16 cellular contexts compared by ENCODE assay signal in genomic region chr5:151388960-151389359, GRCh38. TPM values are rescaled to one million over a fixed set of nuclear protein-coding genes. Genes with fewer than 3 reads are reported as not detected.
DNase-seq lines count a peak whose midpoint lies in the region; ATAC-seq and TF ChIP-seq lines count a peak whose summit lies in the region.
"Had no signal": no experiment of that assay in that cellular context is flagged by ENCODE, and none has a peak within 500 bp of the region (broad histone marks: within the 10 kb centered on the region; RNA-seq: fewer than 3 reads in every experiment).

No MANE protein-coding gene starts in this region.

- no peak overlapping the region for H3K27ac ChIP-seq in CD4-positive, alpha-beta T cell (ENCODE audit: low read depth, low read length)

- H3K9me3 Mint-ChIP-seq in activated CD8-positive, alpha-beta T cell treated with anti-CD3 and anti-CD28 coated beads, Interleukin-2, amount 10 ng/mL, durations not matched to agents 7 days and 5 days (ENCODE audit: insufficient read depth): no peaks in the 10 kb centered on the region
- peaks cover 5% of the 10 kb centered on the region for H3K9me3 Mint-ChIP-seq in CD4-positive, alpha-beta T cell
- peaks cover 3% of the 10 kb centered on the region for H3K9me3 Mint-ChIP-seq in activated CD4-positive, alpha-beta T cell treated with anti-CD3 and anti-CD28 coated beads, Interleukin-2, amount 10 ng/mL, durations not matched to agents 7 days and 5 days

- no peaks in the 10 kb centered on the region for H3K9me3 ChIP-seq in CD4-positive, alpha-beta T cell (ENCODE audit: control insufficient read depth, low read length)
- H3K9me3 ChIP-seq: HAP-1 had no signal

- intact Hi-C loops in CD4-positive, alpha-beta T cell (cut with DNase I, micrococcal nuclease): no loop called here

- DNase-seq in dedifferentiated amniotic fluid mesenchymal stem cell (ENCODE audit: extremely low spot score) (peak; percentile 8), left lobe of liver (ENCODE audit: low spot score) (no peak), mucosa of gallbladder (ENCODE audit: low spot score) (peak; percentile 28), erythroblast (lab: John Stamatoyannopoulos, UW) (no peak)
- DNase-seq in activated CD8-positive, alpha-beta T cell treated with anti-CD3 and anti-CD28 coated beads, Interleukin-2, amount 10 ng/mL, durations not matched to agents 7 days and 5 days: no peak
- DNase-seq in CD4-positive, alpha-beta T cell: no peak
- no peak for DNase-seq in activated CD4-positive, alpha-beta T cell treated with anti-CD3 and anti-CD28 coated beads, Interleukin-2, amount 10 ng/mL, durations not matched to agents 7 days and 5 days
- DNase-seq: C1 segment of cervical spinal cord; CD4-positive, alpha-beta memory T cell; DMS79; GOT3 had no signal

- POLR2A ChIA-PET in activated CD8-positive, alpha-beta T cell treated with anti-CD3 and anti-CD28 coated beads, Interleukin-2, amount 10 ng/mL, durations not matched to agents 7 days and 5 days (lab: Charles Lee): no interaction called here
- POLR2A ChIA-PET in CD4-positive, alpha-beta T cell (lab: Charles Lee): no interaction called here
- POLR2A ChIA-PET in activated CD4-positive, alpha-beta T cell treated with anti-CD3 and anti-CD28 coated beads, Interleukin-2, amount 10 ng/mL, durations not matched to agents 7 days and 5 days (lab: Charles Lee): no interaction called here

- H3K4me3 Mint-ChIP-seq in activated CD8-positive, alpha-beta T cell treated with anti-CD3 and anti-CD28 coated beads, Interleukin-2, amount 10 ng/mL, durations not matched to agents 7 days and 5 days: no peak overlapping the region
- no peak overlapping the region for H3K4me3 Mint-ChIP-seq in CD4-positive, alpha-beta T cell
- H3K4me3 Mint-ChIP-seq in activated CD4-positive, alpha-beta T cell treated with anti-CD3 and anti-CD28 coated beads, Interleukin-2, amount 10 ng/mL, durations not matched to agents 7 days and 5 days: no peak overlapping the region
- H3K4me3 Mint-ChIP-seq: B cell; CD4-positive, alpha-beta memory T cell had no signal

- no peak for TF ChIP-seq CTCF in CD4-positive, alpha-beta T cell (IDR thresholded peaks at IDR 0.05)

- H3K4me1 Mint-ChIP-seq in activated CD8-positive, alpha-beta T cell treated with anti-CD3 and anti-CD28 coated beads, Interleukin-2, amount 10 ng/mL, durations not matched to agents 7 days and 5 days (ENCODE audit: low read depth): no peaks in the 10 kb centered on the region
- no peaks in the 10 kb centered on the region for H3K4me1 Mint-ChIP-seq in CD4-positive, alpha-beta T cell (ENCODE audit: low read depth)
- H3K4me1 Mint-ChIP-seq in activated CD4-positive, alpha-beta T cell treated with anti-CD3 and anti-CD28 coated beads, Interleukin-2, amount 10 ng/mL, durations not matched to agents 7 days and 5 days: no peaks in the 10 kb centered on the region
- H3K4me1 Mint-ChIP-seq: B cell; CD4-positive, alpha-beta memory T cell had no signal

- peaks cover 29% of the 10 kb centered on the region for H3K27me3 Mint-ChIP-seq in activated CD8-positive, alpha-beta T cell treated with anti-CD3 and anti-CD28 coated beads, Interleukin-2, amount 10 ng/mL, durations not matched to agents 7 days and 5 days (ENCODE audit: low read depth)
- H3K27me3 Mint-ChIP-seq in CD4-positive, alpha-beta T cell: peaks cover 28% of the 10 kb centered on the region
- H3K27me3 Mint-ChIP-seq in activated CD4-positive, alpha-beta T cell treated with anti-CD3 and anti-CD28 coated beads, Interleukin-2, amount 10 ng/mL, durations not matched to agents 7 days and 5 days: peaks cover 15% of the 10 kb centered on the region

- ATAC-seq in left lobe of liver: peak; percentile 87
- no peak for ATAC-seq in activated CD8-positive, alpha-beta T cell treated with anti-CD3 and anti-CD28 coated beads, Interleukin-2, amount 10 ng/mL, durations not matched to agents 7 days and 5 days
- no peak for ATAC-seq in CD4-positive, alpha-beta T cell (ENCODE audit: poor library complexity)
- ATAC-seq: GM12878 had no signal

- CTCF ChIA-PET in activated CD8-positive, alpha-beta T cell treated with anti-CD3 and anti-CD28 coated beads, Interleukin-2, amount 10 ng/mL, durations not matched to agents 7 days and 5 days (lab: Charles Lee): no interaction called here
- CTCF ChIA-PET in CD4-positive, alpha-beta T cell (lab: Charles Lee): no interaction called here
- CTCF ChIA-PET in activated CD4-positive, alpha-beta T cell treated with anti-CD3 and anti-CD28 coated beads, Interleukin-2, amount 10 ng/mL, durations not matched to agents 7 days and 5 days (lab: Charles Lee): no interaction called here

- no peaks in the 10 kb centered on the region for H3K36me3 Mint-ChIP-seq in activated CD8-positive, alpha-beta T cell treated with anti-CD3 and anti-CD28 coated beads, Interleukin-2, amount 10 ng/mL, durations not matched to agents 7 days and 5 days (ENCODE audit: low read depth)
- no peaks in the 10 kb centered on the region for H3K36me3 Mint-ChIP-seq in CD4-positive, alpha-beta T cell (ENCODE audit: low read depth)
- H3K36me3 Mint-ChIP-seq in activated CD4-positive, alpha-beta T cell treated with anti-CD3 and anti-CD28 coated beads, Interleukin-2, amount 10 ng/mL, durations not matched to agents 7 days and 5 days (ENCODE audit: low read depth): no peaks in the 10 kb centered on the region

- TF ChIP-seq POLR2A in erythroblast (IDR thresholded peaks at IDR 0.05; ENCODE audit: low read length): no peak

- no peak overlapping the region for H3K27ac Mint-ChIP-seq in activated CD8-positive, alpha-beta T cell treated with anti-CD3 and anti-CD28 coated beads, Interleukin-2, amount 10 ng/mL, durations not matched to agents 7 days and 5 days
- no peak overlapping the region for H3K27ac Mint-ChIP-seq in CD4-positive, alpha-beta T cell
- H3K27ac Mint-ChIP-seq in activated CD4-positive, alpha-beta T cell treated with anti-CD3 and anti-CD28 coated beads, Interleukin-2, amount 10 ng/mL, durations not matched to agents 7 days and 5 days: no peak overlapping the region
- H3K27ac Mint-ChIP-seq: B cell; CD4-positive, alpha-beta memory T cell had no signal

- no peaks in the 10 kb centered on the region for H3K27me3 ChIP-seq in CD4-positive, alpha-beta T cell (ENCODE audit: control insufficient read depth, insufficient read depth, low read length)

RNA-seq across cellular contexts. Expression of gene SLC36A2, which starts 41.6 kb away (rescaled TPM):
- total RNA-seq in left lobe of liver (not detected), mucosa of gallbladder (0.14 TPM)
- not detected for total RNA-seq in activated CD8-positive, alpha-beta T cell treated with anti-CD3 and anti-CD28 coated beads, Interleukin-2, amount 10 ng/mL, durations not matched to agents 7 days and 5 days
- total RNA-seq in CD4-positive, alpha-beta T cell: not detected
- not detected for total RNA-seq in activated CD4-positive, alpha-beta T cell treated with anti-CD3 and anti-CD28 coated beads, Interleukin-2, amount 10 ng/mL, durations not matched to agents 7 days and 5 days
- total RNA-seq: B cell; CD4-positive, alpha-beta memory T cell; G401; GM12878; HT-29 had no signal

RNA-seq across cellular contexts. Expression of gene SLC36A1, which starts 58.4 kb away (rescaled TPM):
- total RNA-seq in left lobe of liver: 3.2 TPM
- total RNA-seq in mucosa of gallbladder: 24.0 TPM
- 1 to 10 TPM; 6.6 to 7.7 TPM for total RNA-seq in activated CD8-positive, alpha-beta T cell treated with anti-CD3 and anti-CD28 coated beads, Interleukin-2, amount 10 ng/mL, durations not matched to agents 7 days and 5 days
- 1 to 10 TPM; 2.2 to 2.8 TPM for total RNA-seq in CD4-positive, alpha-beta T cell
- 1 to 10 TPM; 5.8 TPM for total RNA-seq in activated CD4-positive, alpha-beta T cell treated with anti-CD3 and anti-CD28 coated beads, Interleukin-2, amount 10 ng/mL, durations not matched to agents 7 days and 5 days

Comparison
In these comparisons a context has a peak if more than half of its experiments do, and no peak if none do; other contexts are left out.
1. DNase-seq: peak in dedifferentiated amniotic fluid mesenchymal stem cell (single experiment) and mucosa of gallbladder (single experiment); none in left lobe of liver (single experiment), activated CD8-positive, alpha-beta T cell treated with anti-CD3 and anti-CD28 coated beads, Interleukin-2, amount 10 ng/mL, durations not matched to agents 7 days and 5 days (single experiment), CD4-positive, alpha-beta T cell (0 of 10), activated CD4-positive, alpha-beta T cell treated with anti-CD3 and anti-CD28 coated beads, Interleukin-2, amount 10 ng/mL, durations not matched to agents 7 days and 5 days (single experiment) and erythroblast (0 of 2).